ENCODE assay signal across 1 cellular context in the genomic region with DNA sequence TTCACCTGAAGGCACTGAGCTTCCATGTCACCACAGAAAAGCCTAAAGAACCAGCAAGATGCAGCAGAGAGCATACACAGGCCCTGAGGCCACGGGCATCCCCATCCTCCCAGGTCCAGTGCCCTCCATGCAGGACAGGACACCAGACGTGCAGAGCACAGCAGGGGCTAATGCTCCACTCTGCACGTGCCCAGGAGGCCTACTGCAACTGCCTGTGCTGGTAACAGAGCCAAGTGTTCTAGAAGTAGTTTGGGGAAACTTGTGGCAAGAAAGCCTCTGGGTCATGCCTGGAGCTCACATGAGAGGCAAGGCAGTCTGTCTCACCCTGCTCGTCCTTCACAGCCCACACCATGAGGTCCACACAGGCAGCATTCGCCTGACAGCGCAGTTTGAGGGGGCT.
TF ChIP-seq lines count a peak whose summit lies in the region.

No MANE protein-coding gene starts in this region.

TF ChIP-seq in HepG2, 621 proteins besides CTCF, POLR2A, EP300 and RAD21:
- TF ChIP-seq ZSCAN9 (CRISPR knock-in tag; IDR thresholded peaks at IDR 0.05; ENCODE audit: borderline replicate concordance), result no peak
- no peak for TF ChIP-seq ZNF136 (CRISPR knock-in tag; IDR thresholded peaks at IDR 0.05; ENCODE audit: low read depth)
- TF ChIP-seq KLF15 (CRISPR knock-in tag; IDR thresholded peaks at IDR 0.05; ENCODE audit: borderline replicate concordance), result no peak
- TF ChIP-seq CENPX (CRISPR knock-in tag; IDR thresholded peaks at IDR 0.05), result no peak
- no peak for TF ChIP-seq ZNF282 (IDR thresholded peaks at IDR 0.05; ENCODE audit: partially characterized antibody)
- TF ChIP-seq MED1 (CRISPR knock-in tag; IDR thresholded peaks at IDR 0.05), result no peak
- TF ChIP-seq, protein P1, sequence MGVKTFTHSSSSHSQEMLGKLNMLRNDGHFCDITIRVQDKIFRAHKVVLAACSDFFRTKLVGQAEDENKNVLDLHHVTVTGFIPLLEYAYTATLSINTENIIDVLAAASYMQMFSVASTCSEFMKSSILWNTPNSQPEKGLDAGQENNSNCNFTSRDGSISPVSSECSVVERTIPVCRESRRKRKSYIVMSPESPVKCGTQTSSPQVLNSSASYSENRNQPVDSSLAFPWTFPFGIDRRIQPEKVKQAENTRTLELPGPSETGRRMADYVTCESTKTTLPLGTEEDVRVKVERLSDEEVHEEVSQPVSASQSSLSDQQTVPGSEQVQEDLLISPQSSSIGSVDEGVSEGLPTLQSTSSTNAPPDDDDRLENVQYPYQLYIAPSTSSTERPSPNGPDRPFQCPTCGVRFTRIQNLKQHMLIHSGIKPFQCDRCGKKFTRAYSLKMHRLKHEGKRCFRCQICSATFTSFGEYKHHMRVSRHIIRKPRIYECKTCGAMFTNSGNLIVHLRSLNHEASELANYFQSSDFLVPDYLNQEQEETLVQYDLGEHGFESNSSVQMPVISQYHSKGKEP (CRISPR knock-in tag; IDR thresholded peaks at IDR 0.05), result no peak
TF ChIP-seq in HepG2: peak in this region for 0.
